ENCODE assay signal across 1 cellular context in the genomic region with DNA sequence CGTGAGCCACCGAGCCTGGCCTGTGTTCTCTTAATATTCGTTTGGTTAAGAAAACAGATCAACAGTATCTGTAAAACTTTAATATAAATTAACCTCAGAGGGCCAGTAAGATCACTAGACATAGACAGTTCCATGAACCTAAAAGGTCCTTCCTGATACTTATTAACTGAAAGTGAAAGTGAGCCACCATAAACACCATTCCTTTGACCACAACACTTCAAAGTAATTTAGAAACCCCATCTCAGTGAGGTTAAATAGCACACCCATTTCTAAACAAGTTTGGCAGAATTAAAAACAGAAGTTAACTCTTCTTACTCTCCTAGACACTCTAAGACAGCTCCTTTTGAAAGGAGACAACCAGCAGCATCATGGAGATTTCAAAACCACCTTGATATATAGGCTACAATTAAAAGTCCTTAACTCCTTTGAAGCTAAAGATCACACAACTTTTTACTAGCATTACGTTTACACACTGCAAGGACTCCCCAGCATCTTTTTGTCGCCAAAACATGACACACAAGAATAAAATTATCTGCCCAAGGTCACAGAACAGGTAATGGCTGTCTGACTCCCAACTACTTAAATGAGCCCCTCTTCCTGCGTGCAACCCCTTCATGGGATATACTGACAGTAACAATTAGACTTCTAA.
TF ChIP-seq lines count a peak whose summit lies in the region.

No MANE protein-coding gene starts in this region.

TF ChIP-seq in HEK293, 187 proteins besides CTCF, POLR2A, EP300 and RAD21 (continued from another document):
- TF ChIP-seq, protein P1, sequence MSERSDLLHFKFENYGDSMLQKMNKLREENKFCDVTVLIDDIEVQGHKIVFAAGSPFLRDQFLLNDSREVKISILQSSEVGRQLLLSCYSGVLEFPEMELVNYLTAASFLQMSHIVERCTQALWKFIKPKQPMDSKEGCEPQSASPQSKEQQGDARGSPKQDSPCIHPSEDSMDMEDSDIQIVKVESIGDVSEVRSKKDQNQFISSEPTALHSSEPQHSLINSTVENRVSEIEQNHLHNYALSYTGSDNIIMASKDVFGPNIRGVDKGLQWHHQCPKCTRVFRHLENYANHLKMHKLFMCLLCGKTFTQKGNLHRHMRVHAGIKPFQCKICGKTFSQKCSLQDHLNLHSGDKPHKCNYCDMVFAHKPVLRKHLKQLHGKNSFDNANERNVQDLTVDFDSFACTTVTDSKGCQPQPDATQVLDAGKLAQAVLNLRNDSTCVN (tag by site-specific recombination; optimal IDR thresholded peaks at IDR 0.05): no peak
- no peak for TF ChIP-seq ZNF792 (tag by site-specific recombination; IDR thresholded peaks at IDR 0.05)
- TF ChIP-seq ZBTB20 (tag by site-specific recombination; IDR thresholded peaks at IDR 0.05): no peak
- TF ChIP-seq ZNF24 (tag by site-specific recombination; IDR thresholded peaks at IDR 0.05): no peak
- no peak for TF ChIP-seq ZNF513 (tag by site-specific recombination; IDR thresholded peaks at IDR 0.05)
- TF ChIP-seq MYNN (tag by site-specific recombination; IDR thresholded peaks at IDR 0.05; ENCODE audit: borderline replicate concordance): peak; percentile 77; the same call in 1 of the 2 replicates
- no peak for TF ChIP-seq ZEB2 (tag by site-specific recombination; IDR thresholded peaks at IDR 0.05)
- TF ChIP-seq, protein P2, sequence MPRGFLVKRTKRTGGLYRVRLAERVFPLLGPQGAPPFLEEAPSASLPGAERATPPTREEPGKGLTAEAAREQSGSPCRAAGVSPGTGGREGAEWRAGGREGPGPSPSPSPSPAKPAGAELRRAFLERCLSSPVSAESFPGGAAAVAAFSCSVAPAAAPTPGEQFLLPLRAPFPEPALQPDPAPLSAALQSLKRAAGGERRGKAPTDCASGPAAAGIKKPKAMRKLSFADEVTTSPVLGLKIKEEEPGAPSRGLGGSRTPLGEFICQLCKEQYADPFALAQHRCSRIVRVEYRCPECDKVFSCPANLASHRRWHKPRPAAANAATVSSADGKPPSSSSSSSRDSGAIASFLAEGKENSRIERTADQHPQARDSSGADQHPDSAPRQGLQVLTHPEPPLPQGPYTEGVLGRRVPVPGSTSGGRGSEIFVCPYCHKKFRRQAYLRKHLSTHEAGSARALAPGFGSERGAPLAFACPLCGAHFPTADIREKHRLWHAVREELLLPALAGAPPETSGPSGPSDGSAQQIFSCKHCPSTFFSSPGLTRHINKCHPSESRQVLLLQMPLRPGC (tag by site-specific recombination; IDR thresholded peaks at IDR 0.05): no peak
- peak; percentile 70 for TF ChIP-seq SP7 (tag by site-specific recombination; IDR thresholded peaks at IDR 0.05)
TF ChIP-seq in HEK293: peak in this region for 6.
